In genomic region chr14:100828448-100828834, GRCh38 we compare ENCODE assay signal across 23 cellular contexts. TPM values are rescaled to one million over a fixed set of nuclear protein-coding genes. Genes with fewer than 3 reads are reported as not detected.
DNase-seq lines count a peak whose midpoint lies in the region; ATAC-seq and TF ChIP-seq lines count a peak whose summit lies in the region.
"Had no signal": no experiment of that assay in that cellular context is flagged by ENCODE, and none has a peak within 500 bp of the region (broad histone marks: within the 10 kb centered on the region; RNA-seq: fewer than 3 reads in every experiment).

No MANE protein-coding gene starts in this region.

- POLR2A ChIA-PET in AG04449 (lab: Yijun Ruan, JAX) = interaction anchor here (0.6 kb wide), 1 partner anchor 443 kb away, joined by 3 read pairs; no protein-coding TSS in a partner anchor

- H3K36me3 Mint-ChIP-seq in nephron (ENCODE audit: low read depth) = peaks cover 11% of the 10 kb centered on the region
- no peaks in the 10 kb centered on the region for H3K36me3 Mint-ChIP-seq in activated T-helper 2 cell treated with anti-CD3 and anti-CD28 coated beads, Interferon-gamma antibody, Interleukin-2, Interleukin-4, amounts not matched to agents 10 μg/mL and 5 μg/mL and 100 μg/mL, durations not matched to agents 14 hours and 24 hours and 36 hours (ENCODE audit: low read depth)
- H3K36me3 Mint-ChIP-seq in GM23338 (ENCODE audit: low read depth) = peaks cover 21% of the 10 kb centered on the region

- no peak overlapping the region for H3K27ac ChIP-seq in GM23338 (ENCODE audit: low read depth)
- H3K27ac ChIP-seq: foreskin keratinocyte, thyroid gland had no signal

- H3K27me3 ChIP-seq in GM23338 (ENCODE audit: insufficient read depth) = no peaks in the 10 kb centered on the region

- peaks cover 48% of the 10 kb centered on the region for H3K4me1 Mint-ChIP-seq in nephron
- no peaks in the 10 kb centered on the region for H3K4me1 Mint-ChIP-seq in activated T-helper 2 cell treated with anti-CD3 and anti-CD28 coated beads, Interferon-gamma antibody, Interleukin-2, Interleukin-4, amounts not matched to agents 10 μg/mL and 5 μg/mL and 100 μg/mL, durations not matched to agents 14 hours and 24 hours and 36 hours (ENCODE audit: low read depth)
- H3K4me1 Mint-ChIP-seq in GM23338 = peaks cover 34% of the 10 kb centered on the region

- H3K9me2 ChIP-seq in GM23338 (ENCODE audit: insufficient read depth) = no peaks in the 10 kb centered on the region; the same call in 1 of the 2 replicates

- H3K9me3 Mint-ChIP-seq in nephron (peaks cover 15% of the 10 kb centered on the region), GM23338 (peaks cover 31% of the 10 kb centered on the region)
- peaks cover 5% of the 10 kb centered on the region for H3K9me3 Mint-ChIP-seq in activated T-helper 2 cell treated with anti-CD3 and anti-CD28 coated beads, Interferon-gamma antibody, Interleukin-2, Interleukin-4, amounts not matched to agents 10 μg/mL and 5 μg/mL and 100 μg/mL, durations not matched to agents 14 hours and 24 hours and 36 hours

- no peak overlapping the region for H3K4me2 ChIP-seq in GM23338

- peaks cover 3% of the 10 kb centered on the region for H3K27me3 Mint-ChIP-seq in nephron (ENCODE audit: low read depth)
- H3K27me3 Mint-ChIP-seq in activated T-helper 2 cell treated with anti-CD3 and anti-CD28 coated beads, Interferon-gamma antibody, Interleukin-2, Interleukin-4, amounts not matched to agents 10 μg/mL and 5 μg/mL and 100 μg/mL, durations not matched to agents 14 hours and 24 hours and 36 hours (ENCODE audit: low read depth) = peaks cover 24% of the 10 kb centered on the region
- H3K27me3 Mint-ChIP-seq in GM23338 (ENCODE audit: insufficient read depth, low read depth, poor library complexity) = peaks cover 19% of the 10 kb centered on the region

- no peaks in the 10 kb centered on the region for H4K20me1 ChIP-seq in GM23338 (replicated peaks; ENCODE audit: insufficient read depth)

- no peaks in the 10 kb centered on the region for H3F3A ChIP-seq in GM23338 (replicated peaks; ENCODE audit: low read depth)

- TF ChIP-seq CTCF in AG04449 (IDR thresholded peaks at IDR 0.05; ENCODE audit: insufficient read depth, low read length, missing control alignments) = peak; percentile 11
- TF ChIP-seq CTCF in HFF-Myc (IDR thresholded peaks at IDR 0.05; ENCODE audit: low read depth, low read length, missing control alignments) = no peak
- TF ChIP-seq CTCF in astrocyte of the spinal cord (IDR thresholded peaks at IDR 0.05; ENCODE audit: low read depth, low read length) = no peak
- TF ChIP-seq CTCF in nephron (IDR thresholded peaks at IDR 0.05; ENCODE audit: unreplicated experiment in 3 of 3) = no peak
- no peak for TF ChIP-seq CTCF in GM23338 (conservative IDR thresholded peaks at IDR 0.05; ENCODE audit: low read depth in 2 of 2)

- intact Hi-C loops in activated T-helper 2 cell treated with anti-CD3 and anti-CD28 coated beads, Interferon-gamma antibody, Interleukin-2, Interleukin-4, amounts not matched to agents 10 μg/mL and 5 μg/mL and 100 μg/mL, durations not matched to agents 14 hours and 24 hours and 36 hours (cut with micrococcal nuclease) = no loop called here

- no peaks in the 10 kb centered on the region for H3K79me2 ChIP-seq in GM23338 (replicated peaks; ENCODE audit: insufficient read depth)

- H2AFZ ChIP-seq in GM23338 = no peak overlapping the region

- in situ Hi-C loops in astrocyte of the spinal cord (cut with HindIII; ENCODE audit: low sequenced_read_pairs) = no loop called here

- DNase-seq in AG04449 (ENCODE audit: low read depth, low spot score) = no peak
- no peak for DNase-seq in HFF-Myc (ENCODE audit: extremely low read depth, low read depth)
- no peak for DNase-seq in astrocyte of the spinal cord (ENCODE audit: low read depth, low spot score)
- no peak for DNase-seq in Ammon's horn (ENCODE audit: low spot score)
- no peak for DNase-seq in activated T-helper 2 cell treated with anti-CD3 and anti-CD28 coated beads, Interferon-gamma antibody, Interleukin-2, Interleukin-4, amounts not matched to agents 10 μg/mL and 5 μg/mL and 100 μg/mL, durations not matched to agents 14 hours and 24 hours and 36 hours (ENCODE audit: low spot score)
- no peak for DNase-seq in GM23338 (ENCODE audit: low spot score)
- DNase-seq in central memory CD4-positive, alpha-beta T cell = no peak
- DNase-seq: activated CD4-positive, CD25-positive, alpha-beta regulatory T cell; activated CD8-positive, alpha-beta memory T cell treated with anti-CD3 and anti-CD28 coated beads for 24 hours; cerebellar nuclear complex; COR-L47; endodermal cell; left cardiac atrium; NCI-H1105 treated with DMSO at 0.1 percent for 48 hours; stimulated activated naive B cell treated with anti-CD40 and anti-IgM and Interleukin-4, amounts not matched to agents 10 μg/mL and 1 μg/mL and 100 μg/mL, for 72 hours; T-helper 17 cell; thyroid gland had no signal

- H3K4me3 Mint-ChIP-seq in nephron = no peak overlapping the region
- no peak overlapping the region for H3K4me3 Mint-ChIP-seq in activated T-helper 2 cell treated with anti-CD3 and anti-CD28 coated beads, Interferon-gamma antibody, Interleukin-2, Interleukin-4, amounts not matched to agents 10 μg/mL and 5 μg/mL and 100 μg/mL, durations not matched to agents 14 hours and 24 hours and 36 hours (ENCODE audit: low read depth)
- H3K4me3 Mint-ChIP-seq in GM23338 = no peak overlapping the region
- H3K4me3 Mint-ChIP-seq: endodermal cell; mesothelial cell of epicardium; stimulated activated naive B cell treated with anti-CD40 and anti-IgM and Interleukin-4, amounts not matched to agents 10 μg/mL and 1 μg/mL and 100 μg/mL, for 72 hours; T-helper 17 cell had no signal

- H3K4me3 ChIP-seq in AG04449 (ENCODE audit: low read depth, low read length) (peak overlapping the region; percentile 84), HFF-Myc (replicated peaks; ENCODE audit: low read depth, low read length) (peak overlapping the region; percentile 58), astrocyte of the spinal cord (ENCODE audit: low read depth, low read length) (peak overlapping the region; percentile 93), GM23338 (no peak overlapping the region)
- H3K4me3 ChIP-seq: GM12878, thyroid gland had no signal

- ATAC-seq in GM23338 = no peak
- ATAC-seq: GM12878; stimulated activated naive B cell treated with anti-CD40 and anti-IgM and Interleukin-4, amounts not matched to agents 10 μg/mL and 1 μg/mL and 100 μg/mL, for 72 hours; T-helper 17 cell had no signal

- H3K36me3 ChIP-seq in GM23338 (ENCODE audit: insufficient read depth) = no peaks in the 10 kb centered on the region
- H3K36me3 ChIP-seq: thyroid gland had no signal

- CTCF ChIA-PET in AG04449 (lab: Yijun Ruan, JAX) = interaction anchor here (0.7 to 3.5 kb wide), 8 partner anchors 9 to 801 kb away, joined by 3 to 33 read pairs (median 3); no protein-coding TSS in a partner anchor

- H3K4me1 ChIP-seq in GM23338 (ENCODE audit: insufficient read depth) = peaks cover 9% of the 10 kb centered on the region
- H3K4me1 ChIP-seq: foreskin keratinocyte, thyroid gland had no signal

- H3K27ac Mint-ChIP-seq in nephron (peak overlapping the region in 2 of 3 experiments; percentile 14 to 73), GM23338 (no peak overlapping the region)
- H3K27ac Mint-ChIP-seq in activated T-helper 2 cell treated with anti-CD3 and anti-CD28 coated beads, Interferon-gamma antibody, Interleukin-2, Interleukin-4, amounts not matched to agents 10 μg/mL and 5 μg/mL and 100 μg/mL, durations not matched to agents 14 hours and 24 hours and 36 hours = no peak overlapping the region
- H3K27ac Mint-ChIP-seq: endodermal cell; mesothelial cell of epicardium; stimulated activated naive B cell treated with anti-CD40 and anti-IgM and Interleukin-4, amounts not matched to agents 10 μg/mL and 1 μg/mL and 100 μg/mL, for 72 hours; T-helper 17 cell had no signal

RNA-seq across cellular contexts. Expression of gene MEG3, which starts 2.5 kb away (rescaled TPM):
- total RNA-seq in activated T-helper 2 cell treated with anti-CD3 and anti-CD28 coated beads, Interferon-gamma antibody, Interleukin-2, Interleukin-4, amounts not matched to agents 10 μg/mL and 5 μg/mL and 100 μg/mL, durations not matched to agents 14 hours and 24 hours and 36 hours = not detected in 2 replicates
- not detected in 2 replicates for total RNA-seq in GM23338 (2014; rRNA removed; shearing (Covaris generic))
- not detected in 2 replicates for polyA plus RNA-seq in GM23338 (2016; fragmentation: Nextera tagmentation; extraction: Ambion mirVana)
- total RNA-seq: HT-29, OCI-LY7 had no signal

Comparison
In these comparisons a context has a peak if more than half of its experiments do, and no peak if none do; other contexts are left out.
1. H3K27ac Mint-ChIP-seq: peak in nephron (2 of 3); none in activated T-helper 2 cell treated with anti-CD3 and anti-CD28 coated beads, Interferon-gamma antibody, Interleukin-2, Interleukin-4, amounts not matched to agents 10 μg/mL and 5 μg/mL and 100 μg/mL, durations not matched to agents 14 hours and 24 hours and 36 hours (single experiment) and GM23338 (single experiment).